In genomic region chr7:116153050-116153449, GRCh38 we compare ENCODE assay signal across 33 cellular contexts. TPM values are rescaled to one million over a fixed set of nuclear protein-coding genes. Genes with fewer than 3 reads are reported as not detected.
DNase-seq lines count a peak whose midpoint lies in the region; ATAC-seq and TF ChIP-seq lines count a peak whose summit lies in the region.
"Had no signal": no experiment of that assay in that cellular context is flagged by ENCODE, and none has a peak within 500 bp of the region (broad histone marks: within the 10 kb centered on the region; RNA-seq: fewer than 3 reads in every experiment).

No MANE protein-coding gene starts in this region.

- H4K20me1 ChIP-seq in DND-41 (ENCODE audit: insufficient read depth, low read length): no peaks in the 10 kb centered on the region

- ATAC-seq in DND-41 (ENCODE audit: insufficient read depth, low read depth) (peak; percentile 3; the same call in 1 of the 3 replicates), HG02885 (IDR thresholded peaks at IDR 0.05; ENCODE audit: poor library complexity, unreplicated experiment) (peak; percentile 30), memory B cell (ENCODE audit: low read depth) (no peak)
- ATAC-seq: activated naive CD8-positive, alpha-beta T cell treated with anti-CD3 and anti-CD28 coated beads, Interleukin-2, amount 50 U/mL, for 24 hours; heart left ventricle; left ventricle myocardium superior had no signal

- H3K4me1 ChIP-seq in DND-41 (ENCODE audit: insufficient read depth, low read length) (peaks cover 98% of the 10 kb centered on the region), endodermal cell (ENCODE audit: control insufficient read depth, insufficient read depth, low read length) (no peaks in the 10 kb centered on the region)
- H3K4me1 ChIP-seq: right atrium auricular region, SJCRH30, testis had no signal

- WGBS in endodermal cell (ENCODE audit: insufficient coverage in 1 of 2, insufficient read length in 1 of 2), 2 experiments: 83 to 91% methylated on average over 8 to 9 of the region's 9 CpGs

- H3K27me3 ChIP-seq in DND-41 (ENCODE audit: insufficient read depth, low read length, poor library complexity): no peaks in the 10 kb centered on the region
- no peaks in the 10 kb centered on the region for H3K27me3 ChIP-seq in endodermal cell (ENCODE audit: control insufficient read depth, insufficient read depth, low read length, poor library complexity, severe bottlenecking)
- H3K27me3 ChIP-seq: heart left ventricle, neural progenitor cell, right atrium auricular region, SJCRH30, testis had no signal

- H3K4me2 ChIP-seq in DND-41 (ENCODE audit: insufficient read depth, low read length): peak overlapping the region; percentile 18; the same call in 1 of the 2 replicates
- H3K4me2 ChIP-seq: KMS-11, neural progenitor cell had no signal

- peak overlapping the region; percentile 74 for H3K27ac ChIP-seq in DND-41 (ENCODE audit: low read length)
- no peak overlapping the region for H3K27ac ChIP-seq in endodermal cell (ENCODE audit: low read depth, low read length)
- H3K27ac ChIP-seq: GM23248, heart left ventricle, HL-60, KMS-11, neural progenitor cell, right atrium auricular region, SJCRH30, testis had no signal

- peaks cover 3% of the 10 kb centered on the region for H3K9me3 Mint-ChIP-seq in memory B cell
- no peaks in the 10 kb centered on the region for H3K9me3 Mint-ChIP-seq in endodermal cell
- H3K9me3 Mint-ChIP-seq: activated naive CD8-positive, alpha-beta T cell treated with anti-CD3 and anti-CD28 coated beads, Interleukin-2, amount 50 U/mL, for 24 hours; HFFc6; neural progenitor cell; stimulated activated naive CD8-positive, alpha-beta T cell treated with anti-CD3 and anti-CD28 coated beads, Interleukin-15, Interleukin-2, amounts not matched to agents 100 ng/mL and 50 ng/mL, for 24 hours; WTC11 had no signal

- H3K36me3 ChIP-seq in DND-41 (ENCODE audit: insufficient read depth, low read length) (no peaks in the 10 kb centered on the region), endodermal cell (ENCODE audit: control insufficient read depth, insufficient read depth, low read length) (no peaks in the 10 kb centered on the region)
- H3K36me3 ChIP-seq: heart left ventricle, neural progenitor cell, right atrium auricular region, SJCRH30 had no signal

- no peak overlapping the region for H3K4me3 ChIP-seq in DND-41 (ENCODE audit: low read depth in 1 of 2, low read length in 2 of 2)
- H3K4me3 ChIP-seq in endodermal cell (ENCODE audit: low read length): no peak overlapping the region
- H3K4me3 ChIP-seq: GM23248, heart left ventricle, neural progenitor cell, right atrium auricular region, SJCRH30, testis had no signal

- TF ChIP-seq CTCF in DND-41 (IDR thresholded peaks at IDR 0.05; ENCODE audit: borderline replicate concordance, extremely low read depth, low read length, poor library complexity, severe bottlenecking) (no peak), endodermal cell (conservative IDR thresholded peaks at IDR 0.05) (no peak)

- H3K27me3 Mint-ChIP-seq in memory B cell (no peaks in the 10 kb centered on the region), endodermal cell (ENCODE audit: insufficient read depth) (no peaks in the 10 kb centered on the region)
- H3K27me3 Mint-ChIP-seq: dendritic cell treated with granulocyte-macrophage colony-stimulating factor and Interleukin-4, amounts not matched to agents 40 ng/mL and 50 ng/mL, for 4 days had no signal

- 0 out of 2 replicates have a peak overlapping the region, but pooled peaks have one; percentile 21 for H3K9ac ChIP-seq in DND-41 (ENCODE audit: low read depth, low read length)
- H3K9ac ChIP-seq in endodermal cell (ENCODE audit: extremely low read depth, low read length, poor library complexity, severe bottlenecking): no peak overlapping the region
- H3K9ac ChIP-seq: GM23248, KMS-11, neural progenitor cell had no signal

- H3K9me3 ChIP-seq in DND-41 (ENCODE audit: insufficient read depth, low read length, severe bottlenecking) (no peaks in the 10 kb centered on the region), endodermal cell (ENCODE audit: control insufficient read depth, low read length) (no peaks in the 10 kb centered on the region)
- H3K9me3 ChIP-seq: heart left ventricle, right atrium auricular region, SJCRH30, testis had no signal

- H3K36me3 Mint-ChIP-seq in memory B cell (peaks cover 9% of the 10 kb centered on the region), endodermal cell (ENCODE audit: low read depth) (no peaks in the 10 kb centered on the region)
- H3K36me3 Mint-ChIP-seq: neural progenitor cell, WTC11 had no signal

- DNase-seq in DND-41 (peak; percentile 40), RPMI7951 (ENCODE audit: low read depth) (peak; percentile 24), memory B cell (ENCODE audit: low spot score in 2 of 2) (no peak), endodermal cell (no peak), A172 (ENCODE audit: low spot score) (no peak), NCI-H2107 treated with DMSO at 0.1 percent for 48 hours (lab: John Stamatoyannopoulos, UW; ENCODE audit: unreplicated experiment) (no peak), activated T-cell treated with anti-CD3 and anti-CD28 coated beads for 4 hours (no peak)
- DNase-seq: activated CD4-positive, alpha-beta T cell treated with anti-CD3 and anti-CD28 coated beads, Interleukin-2, amount 50 U/mL, for 4 hours; activated naive CD4-positive, alpha-beta T cell; activated naive CD8-positive, alpha-beta T cell treated with anti-CD3 and anti-CD28 coated beads, Interleukin-2, amount 50 U/mL, for 24 hours; caudate nucleus; DMS 273 treated with DMSO at 0.1 percent for 48 hours; foreskin melanocyte; GM23248; heart left ventricle; HFFc6; kidney; left ventricle myocardium superior; NCI-H146; NCI-H2107; posterior cingulate gyrus; SJCRH30; stimulated activated CD4-positive, alpha-beta T cell treated with anti-CD3 and anti-CD28 coated beads, Interleukin-1b, Interleukin-23, amount 100 ng/mL, for 48 hours; T1000; testis had no signal

- peaks cover 98% of the 10 kb centered on the region for H3K79me2 ChIP-seq in DND-41 (ENCODE audit: insufficient read depth, low read length)

- H3K27ac Mint-ChIP-seq in memory B cell (peak overlapping the region; percentile 75), endodermal cell (no peak overlapping the region)
- H3K27ac Mint-ChIP-seq: activated naive CD8-positive, alpha-beta T cell treated with anti-CD3 and anti-CD28 coated beads, Interleukin-2, amount 50 U/mL, for 24 hours; dendritic cell treated with granulocyte-macrophage colony-stimulating factor and Interleukin-4, amounts not matched to agents 40 ng/mL and 50 ng/mL, for 4 days; HFFc6; neural progenitor cell; stimulated activated naive CD8-positive, alpha-beta T cell treated with anti-CD3 and anti-CD28 coated beads, Interleukin-15, Interleukin-2, amounts not matched to agents 100 ng/mL and 50 ng/mL, for 24 hours; WTC11 had no signal

- peaks cover 45% of the 10 kb centered on the region for H3K4me1 Mint-ChIP-seq in memory B cell
- H3K4me1 Mint-ChIP-seq in endodermal cell: no peaks in the 10 kb centered on the region

- peak overlapping the region; percentile 77 for H3K4me3 Mint-ChIP-seq in memory B cell
- H3K4me3 Mint-ChIP-seq in endodermal cell: no peak overlapping the region
- H3K4me3 Mint-ChIP-seq: activated naive CD8-positive, alpha-beta T cell treated with anti-CD3 and anti-CD28 coated beads, Interleukin-2, amount 50 U/mL, for 24 hours; dendritic cell treated with granulocyte-macrophage colony-stimulating factor and Interleukin-4, amounts not matched to agents 40 ng/mL and 50 ng/mL, for 4 days; HFFc6; neural progenitor cell; stimulated activated naive CD8-positive, alpha-beta T cell treated with anti-CD3 and anti-CD28 coated beads, Interleukin-15, Interleukin-2, amounts not matched to agents 100 ng/mL and 50 ng/mL, for 24 hours; WTC11 had no signal

- H2AFZ ChIP-seq in DND-41 (ENCODE audit: low read depth, low read length): no peak overlapping the region
- H2AFZ ChIP-seq: GM23248 had no signal

RNA-seq across cellular contexts. Expression of gene TES, which starts 57.3 kb away (rescaled TPM):
- total RNA-seq in RPMI7951 (2014; rRNA removed; shearing (Covaris generic)): 110 and 111 TPM in 2 replicates
- 10 to 100 TPM; 23.1 to 31.0 TPM for total RNA-seq in endodermal cell
- 12.5 TPM for polyA plus RNA-seq in endodermal cell (2013, experiment 1 of 2)
- 12.4 TPM for polyA plus RNA-seq in endodermal cell (2013, experiment 2 of 2)
- 0.96 and 1.8 TPM in 2 replicates for total RNA-seq in A172 (2014; rRNA removed; shearing (Covaris generic))

Comparison
In these comparisons a context has a peak if more than half of its experiments do, and no peak if none do; other contexts are left out.
1. DNase-seq: peak in DND-41 (single experiment) and RPMI7951 (single experiment); none in memory B cell (0 of 2), endodermal cell (single experiment), A172 (single experiment), NCI-H2107 treated with DMSO at 0.1 percent for 48 hours (single experiment) and activated T-cell treated with anti-CD3 and anti-CD28 coated beads for 4 hours (single experiment).